26 cellular contexts compared by ENCODE assay signal in genomic region chr17:33218657-33219298, GRCh38.
A peak's percentile ranks its signal among the peaks of the same experiment; 100 is the strongest.
DNase-seq lines count a peak whose midpoint lies in the region; ATAC-seq and TF ChIP-seq lines count a peak whose summit lies in the region.
"Had no signal": no experiment of that assay in that cellular context is flagged by ENCODE, and none has a peak within 500 bp of the region (broad histone marks: within the 10 kb centered on the region; RNA-seq: fewer than 3 reads in every experiment).

No MANE protein-coding gene starts in this region.

- DNase-seq in BJ (ENCODE audit: low read depth) (peak; percentile 14), astrocyte of the cerebellum (ENCODE audit: low read depth) (peak; percentile 16), kidney glomerular epithelial cell (lab: John Stamatoyannopoulos, UW) (peak; percentile 19), superior temporal gyrus (ENCODE audit: extremely low spot score) (peak; percentile 55), prostate gland (ENCODE audit: low spot score) (no peak), HCEC 1CT (no peak)
- DNase-seq: activated CD4-positive, alpha-beta T cell treated with anti-CD3 and anti-CD28 coated beads for 36 hours; activated gamma-delta T cell; activated T-cell treated with anti-CD3 and anti-CD28 coated beads, Interleukin-2, amount 50 U/mL, for 1 hour; COR-L47; left ventricle myocardium superior; NCI-H1436; NCI-H2171; NCI-H524; nephron progenitor cell; right lobe of liver; T-helper 2 cell; upper lobe of left lung had no signal

- H3K27me3 ChIP-seq in BJ (ENCODE audit: control insufficient read depth, insufficient read depth, low read length) (0 out of 2 replicates have a peak, but pooled peaks cover 3% of the 10 kb centered on the region), prostate gland (replicated peaks; ENCODE audit: insufficient read depth) (peaks cover 2% of the 10 kb centered on the region)
- H3K27me3 ChIP-seq: BLaER1, right lobe of liver, upper lobe of left lung had no signal

- POLR2A ChIA-PET in BJ (lab: Charles Lee) = no interaction called here

- no peak overlapping the region for H3K27ac ChIP-seq in prostate gland
- H3K27ac ChIP-seq: BLaER1, epithelial cell of prostate, gastroesophageal sphincter, KMS-11, parathyroid adenoma, right lobe of liver, upper lobe of left lung had no signal

- in situ Hi-C loops in astrocyte of the cerebellum (cut with HindIII; ENCODE audit: low sequenced_read_pairs) = no loop called here

- no peaks in the 10 kb centered on the region for H3K36me3 ChIP-seq in BJ (ENCODE audit: control insufficient read depth, insufficient read depth, low read length)
- no peaks in the 10 kb centered on the region for H3K36me3 ChIP-seq in prostate gland
- H3K36me3 ChIP-seq: BLaER1, gastroesophageal sphincter, right lobe of liver, upper lobe of left lung had no signal

- no peak overlapping the region for H3K4me3 ChIP-seq in BJ (ENCODE audit: low read depth, low read length)
- H3K4me3 ChIP-seq in astrocyte of the cerebellum (ENCODE audit: low read depth, low read length) = no peak overlapping the region
- no peak overlapping the region for H3K4me3 ChIP-seq in prostate gland
- H3K4me3 ChIP-seq: BLaER1, gastroesophageal sphincter, GM23338, right lobe of liver, upper lobe of left lung had no signal

- TF ChIP-seq POLR2A in prostate gland (IDR thresholded peaks at IDR 0.05) = no peak

- ATAC-seq in GM21737 (IDR thresholded peaks at IDR 0.05; ENCODE audit: unreplicated experiment) (no peak), GM21367 (IDR thresholded peaks at IDR 0.05; ENCODE audit: unreplicated experiment) (no peak)
- ATAC-seq: activated CD4-positive, alpha-beta T cell treated with anti-CD3 and anti-CD28 coated beads for 36 hours; gastroesophageal sphincter; GM23338; left ventricle myocardium superior; right lobe of liver had no signal

- CTCF ChIA-PET in BJ (lab: Yijun Ruan, JAX) = interaction anchor here (1.2 kb wide), 1 partner anchor 10 kb away, joined by 4 read pairs; no protein-coding TSS in a partner anchor

- no peaks in the 10 kb centered on the region for H3K4me1 ChIP-seq in prostate gland (replicated peaks)
- H3K4me1 ChIP-seq: parathyroid adenoma, right lobe of liver, upper lobe of left lung had no signal

- 53% methylated on average over 9 of the region's 9 CpGs for WGBS in prostate gland

- TF ChIP-seq CTCF in BJ (IDR thresholded peaks at IDR 0.05; ENCODE audit: insufficient read depth, low read depth, low read length) (no peak), astrocyte of the cerebellum (IDR thresholded peaks at IDR 0.05; ENCODE audit: low read depth, low read length, missing control alignments) (no peak), prostate gland (IDR thresholded peaks at IDR 0.05) (no peak)

- intact Hi-C loops in prostate gland (cut with DNase I) = no loop called here

- H3K9me3 ChIP-seq in prostate gland = no peaks in the 10 kb centered on the region
- H3K9me3 ChIP-seq: BLaER1, gastroesophageal sphincter, right lobe of liver, upper lobe of left lung had no signal

Comparison
In these comparisons a context has a peak if more than half of its experiments do, and no peak if none do; other contexts are left out.
1. DNase-seq: peak in BJ (single experiment), astrocyte of the cerebellum (single experiment), kidney glomerular epithelial cell (single experiment) and superior temporal gyrus (single experiment); none in prostate gland (single experiment) and HCEC 1CT (single experiment).